In the genomic region with DNA sequence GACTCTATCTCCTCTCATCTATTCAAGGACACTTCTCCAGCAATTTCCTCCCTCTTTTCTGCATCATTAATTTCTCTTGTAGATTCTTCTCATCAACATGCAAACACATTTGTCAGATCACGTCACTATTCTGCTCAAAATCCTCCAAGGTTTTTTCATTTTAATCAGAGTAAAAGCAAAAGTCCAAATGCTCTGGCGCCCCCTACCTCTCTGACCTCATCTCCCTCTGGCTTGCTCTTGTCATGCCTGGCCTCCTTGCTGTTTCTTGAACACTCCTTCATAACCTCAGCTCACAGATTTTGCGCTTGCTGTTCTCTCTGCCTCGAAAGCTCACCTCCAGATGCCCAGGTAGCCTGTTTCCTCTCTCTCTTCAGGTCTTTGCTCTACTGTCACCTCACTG, we compare ENCODE assay signal across 9 cellular contexts. TPM values are rescaled to one million over a fixed set of nuclear protein-coding genes. Genes with fewer than 3 reads are reported as not detected.
DNase-seq lines count a peak whose midpoint lies in the region; ATAC-seq, FAIRE-seq and TF ChIP-seq lines count a peak whose summit lies in the region.
"Had no signal": no experiment of that assay in that cellular context is flagged by ENCODE, and none has a peak within 500 bp of the region (broad histone marks: within the 10 kb centered on the region; RNA-seq: fewer than 3 reads in every experiment).

No MANE protein-coding gene starts in this region.

- no peaks in the 10 kb centered on the region for H3K27me3 Mint-ChIP-seq in WTC11 (ENCODE audit: low read depth)

- TF ChIP-seq CTCF in C4-2B (conservative IDR thresholded peaks at IDR 0.05) (peak; percentile 54), WTC11 (IDR thresholded peaks at IDR 0.05) (peak; percentile 20; the same call in 1 of the 2 replicates), kidney epithelial cell (IDR thresholded peaks at IDR 0.05; ENCODE audit: insufficient read depth, low read length, poor library complexity, severe bottlenecking) (peak; percentile 62), GM20000 (IDR thresholded peaks at IDR 0.05; ENCODE audit: extremely low read depth, missing control alignments) (no peak)

- no peak for DNase-seq in GM18507 (ENCODE audit: extremely low spot score, insufficient read length, low read depth)
- DNase-seq in WTC11 (ENCODE audit: low spot score) = peak; percentile 40
- DNase-seq in kidney epithelial cell (ENCODE audit: low read depth) = no peak
- DNase-seq in GM20000 (ENCODE audit: low spot score) = no peak
- no peak for DNase-seq in NCI-H2081 treated with DMSO at 0.1 percent for 48 hours (lab: John Stamatoyannopoulos, UW)
- DNase-seq in cortex of kidney (lab: John Stamatoyannopoulos, UW) = no peak
- DNase-seq: effector CD8-positive, alpha-beta T cell had no signal

- H3K36me3 ChIP-seq in kidney epithelial cell (ENCODE audit: control insufficient read depth, insufficient read depth, low read length) = no peaks in the 10 kb centered on the region

- H3K9me3 Mint-ChIP-seq in WTC11 = no peaks in the 10 kb centered on the region

- no peak overlapping the region for H3K4me3 ChIP-seq in kidney epithelial cell (ENCODE audit: low read depth, low read length)

- FAIRE-seq in GM18507 (lab: Jason Lieb, UNC) = peak; percentile 21

- peak; percentile 59 for ATAC-seq in WTC11
- no peak for ATAC-seq in HG03095 (IDR thresholded peaks at IDR 0.05; ENCODE audit: unreplicated experiment)

- no peaks in the 10 kb centered on the region for H3K4me1 Mint-ChIP-seq in WTC11

- peaks cover 73% of the 10 kb centered on the region for H3K36me3 Mint-ChIP-seq in WTC11

- peak overlapping the region; percentile 15; the same call in 1 of the 2 replicates for H3K27ac Mint-ChIP-seq in WTC11

- H3K27me3 ChIP-seq in kidney epithelial cell (ENCODE audit: control insufficient read depth, insufficient read depth, low read length) = no peaks in the 10 kb centered on the region

- POLR2A ChIA-PET in WTC11 (lab: Charles Lee) = no interaction called here

- no peak overlapping the region for H3K27ac ChIP-seq in C4-2B

- no peak overlapping the region for H3K4me3 Mint-ChIP-seq in WTC11

- CTCF ChIA-PET in WTC11 (lab: Charles Lee) = interaction anchor here (0.7 to 2.3 kb wide), 18 partner anchors 9 to 419 kb away, joined by 3 to 11 read pairs (median 3); a partner anchor contains a TSS

TF ChIP-seq in WTC11, 78 proteins besides CTCF, POLR2A, EP300 and RAD21:
- TF ChIP-seq ZNF263 (CRISPR knock-in tag; IDR thresholded peaks at IDR 0.05; ENCODE audit: low read depth) = no peak
- no peak for TF ChIP-seq ZNF219 (CRISPR knock-in tag; IDR thresholded peaks at IDR 0.05; ENCODE audit: borderline replicate concordance)
- TF ChIP-seq, protein P1, sequence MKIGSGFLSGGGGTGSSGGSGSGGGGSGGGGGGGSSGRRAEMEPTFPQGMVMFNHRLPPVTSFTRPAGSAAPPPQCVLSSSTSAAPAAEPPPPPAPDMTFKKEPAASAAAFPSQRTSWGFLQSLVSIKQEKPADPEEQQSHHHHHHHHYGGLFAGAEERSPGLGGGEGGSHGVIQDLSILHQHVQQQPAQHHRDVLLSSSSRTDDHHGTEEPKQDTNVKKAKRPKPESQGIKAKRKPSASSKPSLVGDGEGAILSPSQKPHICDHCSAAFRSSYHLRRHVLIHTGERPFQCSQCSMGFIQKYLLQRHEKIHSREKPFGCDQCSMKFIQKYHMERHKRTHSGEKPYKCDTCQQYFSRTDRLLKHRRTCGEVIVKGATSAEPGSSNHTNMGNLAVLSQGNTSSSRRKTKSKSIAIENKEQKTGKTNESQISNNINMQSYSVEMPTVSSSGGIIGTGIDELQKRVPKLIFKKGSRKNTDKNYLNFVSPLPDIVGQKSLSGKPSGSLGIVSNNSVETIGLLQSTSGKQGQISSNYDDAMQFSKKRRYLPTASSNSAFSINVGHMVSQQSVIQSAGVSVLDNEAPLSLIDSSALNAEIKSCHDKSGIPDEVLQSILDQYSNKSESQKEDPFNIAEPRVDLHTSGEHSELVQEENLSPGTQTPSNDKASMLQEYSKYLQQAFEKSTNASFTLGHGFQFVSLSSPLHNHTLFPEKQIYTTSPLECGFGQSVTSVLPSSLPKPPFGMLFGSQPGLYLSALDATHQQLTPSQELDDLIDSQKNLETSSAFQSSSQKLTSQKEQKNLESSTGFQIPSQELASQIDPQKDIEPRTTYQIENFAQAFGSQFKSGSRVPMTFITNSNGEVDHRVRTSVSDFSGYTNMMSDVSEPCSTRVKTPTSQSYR (CRISPR knock-in tag; IDR thresholded peaks at IDR 0.05) = no peak
- no peak for TF ChIP-seq SMAD3 (CRISPR knock-in tag; IDR thresholded peaks at IDR 0.05; ENCODE audit: borderline replicate concordance)

RNA-seq across cellular contexts. Expression of a gene that starts 22.4 kb away (rescaled TPM):
- 99.9 to 106 TPM (median 100 TPM) in 3 replicates for total RNA-seq in WTC11 (2021)
- total RNA-seq in kidney epithelial cell = 91.6 and 95.7 TPM in 2 replicates

RNA-seq across cellular contexts. Expression of a gene that starts 32.0 kb away (rescaled TPM):
- 0.16 TPM in 1 of 3 replicates, not detected in the others for total RNA-seq in WTC11 (2021)
- total RNA-seq in kidney epithelial cell = not detected in 2 replicates
